8 cellular contexts compared by ENCODE assay signal in genomic region chr12:79373896-79374499, GRCh38.
DNase-seq lines count a peak whose midpoint lies in the region; ATAC-seq and TF ChIP-seq lines count a peak whose summit lies in the region.

No MANE protein-coding gene starts in this region.

- no peaks in the 10 kb centered on the region for H3K4me1 ChIP-seq in thoracic aorta (ENCODE audit: control insufficient read depth in 1 of 2, low read depth in 2 of 2)

- H3K27me3 ChIP-seq in thoracic aorta (replicated peaks; ENCODE audit: insufficient read depth) = no peaks in the 10 kb centered on the region

- H3K4me3 ChIP-seq in fibroblast of villous mesenchyme (ENCODE audit: low read depth, low read length) (no peak overlapping the region), thoracic aorta (no peak overlapping the region)

- in situ Hi-C loops in SK-MEL-5 (cut with HindIII; ENCODE audit: low pct_unique_long_range_greater_than_20kb, low sequenced_read_pairs) = no loop called here

- ATAC-seq in GM19397 (IDR thresholded peaks at IDR 0.05; ENCODE audit: unreplicated experiment) (peak; percentile 67), HG03469 (IDR thresholded peaks at IDR 0.05; ENCODE audit: unreplicated experiment) (peak; percentile 51), thoracic aorta (ENCODE audit: insufficient number of reproducible peaks, low FRiP score, low read depth) (no peak)

- no peaks in the 10 kb centered on the region for H3K36me3 ChIP-seq in thoracic aorta

- no peaks in the 10 kb centered on the region for H3K9me3 ChIP-seq in thoracic aorta

- TF ChIP-seq CTCF in fibroblast of villous mesenchyme (IDR thresholded peaks at IDR 0.05; ENCODE audit: insufficient read depth, low read depth, low read length) (peak; percentile 78), thoracic aorta (IDR thresholded peaks at IDR 0.05) (peak; percentile 35)

- no peak overlapping the region for H3K27ac ChIP-seq in thoracic aorta

- DNase-seq in NCI-H2196 (lab: John Stamatoyannopoulos, UW; ENCODE audit: unreplicated experiment) (peak; percentile 23), NCI-H2196 treated with DMSO at 0.1 percent for 48 hours (lab: John Stamatoyannopoulos, UW; ENCODE audit: unreplicated experiment) (no peak), SK-MEL-5 (ENCODE audit: low read depth, low spot score) (peak; percentile 62), fibroblast of villous mesenchyme (ENCODE audit: low read depth) (peak; percentile 7), thoracic aorta (ENCODE audit: low spot score) (no peak), NOMO-1 treated with dmso at 0.1 percent for 144 hours (lab: John Stamatoyannopoulos, UW; ENCODE audit: unreplicated experiment) (no peak)

Comparison
In these comparisons a context has a peak if more than half of its experiments do, and no peak if none do; other contexts are left out.
1. DNase-seq: peak in NCI-H2196 (single experiment), SK-MEL-5 (single experiment) and fibroblast of villous mesenchyme (single experiment); none in NCI-H2196 treated with DMSO at 0.1 percent for 48 hours (single experiment), thoracic aorta (single experiment) and NOMO-1 treated with dmso at 0.1 percent for 144 hours (single experiment).